ENCODE assay signal across 9 cellular contexts in the genomic region with DNA sequence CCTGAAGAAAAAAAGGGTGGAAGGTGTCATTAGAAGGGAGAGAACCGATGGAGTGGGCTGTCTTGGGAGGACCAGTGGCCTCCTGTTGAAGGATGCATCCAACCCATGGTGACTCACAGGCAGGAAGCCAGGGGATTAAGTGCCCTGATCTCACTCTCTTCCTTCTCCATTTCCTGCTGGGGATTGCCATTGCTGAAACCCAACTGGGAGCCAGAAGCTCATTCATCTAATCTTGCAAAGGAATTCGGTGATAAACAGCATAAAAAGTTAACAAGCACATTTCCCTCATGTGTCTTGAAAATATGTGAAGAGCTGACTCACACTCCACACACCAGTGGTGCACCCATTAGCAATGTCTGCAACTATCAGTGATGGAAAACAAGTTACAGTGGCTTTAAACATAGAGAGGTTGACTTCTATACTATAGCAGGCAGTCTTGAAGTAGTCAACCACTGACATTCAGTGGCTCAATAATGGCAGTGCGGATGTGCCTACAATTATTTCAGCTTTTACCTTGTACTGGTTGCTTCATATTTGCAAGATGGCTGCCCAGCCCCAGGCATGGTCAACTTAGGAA. TPM values are rescaled to one million over a fixed set of nuclear protein-coding genes. Genes with fewer than 3 reads are reported as not detected.
DNase-seq lines count a peak whose midpoint lies in the region; ATAC-seq, FAIRE-seq and TF ChIP-seq lines count a peak whose summit lies in the region.
"Had no signal": no experiment of that assay in that cellular context is flagged by ENCODE, and none has a peak within 500 bp of the region (broad histone marks: within the 10 kb centered on the region; RNA-seq: fewer than 3 reads in every experiment).

No MANE protein-coding gene starts in this region.

- TF ChIP-seq CTCF in GM10266 (IDR thresholded peaks at IDR 0.05; ENCODE audit: control insufficient read depth, insufficient read depth, low read depth, missing control alignments): peak; percentile 14
- no peak for TF ChIP-seq CTCF in psoas muscle (IDR thresholded peaks at IDR 0.05)

- no peaks in the 10 kb centered on the region for H3K27me3 ChIP-seq in SJCRH30
- no peaks in the 10 kb centered on the region for H3K27me3 ChIP-seq in psoas muscle (ENCODE audit: insufficient read depth in 3 of 3, low read length in 2 of 3)

- 41 to 57% (median 49%) methylated on average over 3 of the region's 3 CpGs for WGBS in psoas muscle, 3 donors

- DNase-seq in GM10266 (ENCODE audit: extremely low spot score): no peak
- DNase-seq in SJCRH30: peak; percentile 69 to 75
- peak; percentile 63 for DNase-seq in fibroblast of the conjunctiva (ENCODE audit: low read depth)
- no peak for DNase-seq in psoas muscle
- no peak for DNase-seq in activated gamma-delta T cell treated with Interleukin-2 at 50 U/mL for 16 hours
- no peak for DNase-seq in frontal cortex (ENCODE audit: low spot score in 2 of 2)
- DNase-seq in stimulated activated CD4-positive, alpha-beta T cell treated with anti-CD3 and anti-CD28 coated beads, Interleukin-15, amount 100 ng/mL, for 24 hours: no peak
- no peak for DNase-seq in NCI-H2196 (lab: John Stamatoyannopoulos, UW; ENCODE audit: unreplicated experiment)
- DNase-seq: NCI-H1436 treated with DMSO at 0.1 percent for 48 hours had no signal

- H3K4me3 ChIP-seq in SJCRH30: no peak overlapping the region
- no peak overlapping the region for H3K4me3 ChIP-seq in psoas muscle

- no peaks in the 10 kb centered on the region for H3K36me3 ChIP-seq in SJCRH30
- no peaks in the 10 kb centered on the region for H3K36me3 ChIP-seq in psoas muscle (ENCODE audit: insufficient read depth in 1 of 2, low read depth in 1 of 2)

- H3K27ac ChIP-seq in SJCRH30: peak overlapping the region; percentile 16; the same call in 1 of the 2 replicates
- peak overlapping the region; percentile 51 for H3K27ac ChIP-seq in psoas muscle

- intact Hi-C loops in psoas muscle (cut with DNase I): no loop called here

- H3K9me3 ChIP-seq in SJCRH30 (replicated peaks) (no peaks in the 10 kb centered on the region), psoas muscle (no peaks in the 10 kb centered on the region)

- H3K4me1 ChIP-seq in SJCRH30 (peaks cover 24% of the 10 kb centered on the region), psoas muscle (peaks cover 16% of the 10 kb centered on the region)

- peak; percentile 63 to 78 (median 71) for ATAC-seq in psoas muscle

- no peak for FAIRE-seq in frontal cortex (lab: Jason Lieb, UNC)

RNA-seq across cellular contexts. Expression of a gene that starts 12.8 kb away (rescaled TPM):
- total RNA-seq in SJCRH30 (2014; rRNA removed; shearing (Covaris generic)): 4.4 TPM in 2 replicates
- total RNA-seq in psoas muscle: 10 to 100 TPM in 3 of 4 donors, 1 to 10 TPM in 1; 8.5 to 41.8 (median 30.0) TPM
- polyA plus RNA-seq in psoas muscle: 10 to 100 TPM; 10.1 to 66.4 (median 14.0) TPM
- total RNA-seq in frontal cortex: 2.4 TPM

RNA-seq across cellular contexts. Expression of a gene that starts 26.2 kb away (rescaled TPM):
- total RNA-seq in SJCRH30 (2014; rRNA removed; shearing (Covaris generic)): 0.61 and 0.91 TPM in 2 replicates
- total RNA-seq in psoas muscle (1,000 to 10,000 TPM in 1 of 4 donors, 100 to 1,000 TPM in 3; 601 to 2,126 (median 834) TPM), frontal cortex (not detected)
- polyA plus RNA-seq in psoas muscle: 100 to 1,000 TPM; 111 to 561 (median 523) TPM

RNA-seq across cellular contexts. Expression of a gene that starts 58.7 kb away (rescaled TPM):
- total RNA-seq in SJCRH30 (2014; rRNA removed; shearing (Covaris generic)): 0.36 and 0.56 TPM in 2 replicates
- total RNA-seq in psoas muscle (1 to 10 TPM in 1 of 4 donors, under 1 TPM in 3; 0.52 to 1.2 (median 0.78) TPM), frontal cortex (3.7 TPM)
- under 1 TPM; 0.62 to 1.00 (median 0.98) TPM for polyA plus RNA-seq in psoas muscle

RNA-seq across cellular contexts. Expression of a gene that starts 58.8 kb away (rescaled TPM):
- total RNA-seq in SJCRH30 (2014; rRNA removed; shearing (Covaris generic)): 21.0 and 23.1 TPM in 2 replicates
- 10 to 100 TPM; 34.3 to 46.7 (median 42.6) TPM for total RNA-seq in psoas muscle
- polyA plus RNA-seq in psoas muscle: 10 to 100 TPM; 27.3 to 37.3 (median 34.4) TPM
- 20.4 TPM for total RNA-seq in frontal cortex

Comparison
In these comparisons a context has a peak if more than half of its experiments do, and no peak if none do; other contexts are left out.
1. DNase-seq: peak in SJCRH30 (2 of 2) and fibroblast of the conjunctiva (single experiment); none in GM10266 (single experiment), psoas muscle (0 of 2), activated gamma-delta T cell treated with Interleukin-2 at 50 U/mL for 16 hours (single experiment), frontal cortex (0 of 2), stimulated activated CD4-positive, alpha-beta T cell treated with anti-CD3 and anti-CD28 coated beads, Interleukin-15, amount 100 ng/mL, for 24 hours (single experiment) and NCI-H2196 (single experiment).
2. RNA of a gene that starts 26.2 kb away (total RNA-seq): 601 to 2,126 TPM in psoas muscle; 0.61 to 0.91 TPM in SJCRH30 and not detected in frontal cortex (single experiment); every median in the first group is over 100 times any median in the second.